ENCODE assay signal across 21 cellular contexts in genomic region chr7:24069751-24070150, GRCh38.
"Had no signal": no experiment of that assay in that cellular context is flagged by ENCODE, and none has a peak within 500 bp of the region (broad histone marks: within the 10 kb centered on the region; RNA-seq: fewer than 3 reads in every experiment).

No MANE protein-coding gene starts in this region.

- H3K9me3 ChIP-seq: gastrocnemius medialis, mucosa of descending colon, right lobe of liver, thoracic aorta, transverse colon, upper lobe of right lung, uterus had no signal

- H3K27me3 ChIP-seq: gastrocnemius medialis, neural progenitor cell, right lobe of liver, transverse colon, upper lobe of right lung, uterus had no signal

- H3K4me1 ChIP-seq: gastrocnemius medialis, neural progenitor cell, parathyroid adenoma, right lobe of liver, upper lobe of right lung, uterus had no signal

- H3K4me3 ChIP-seq: gastrocnemius medialis, lung, mucosa of descending colon, neural progenitor cell, right lobe of liver, thoracic aorta, transverse colon, upper lobe of right lung, uterus had no signal

- DNase-seq: effector CD8-positive, alpha-beta T cell; endodermal cell; foreskin fibroblast; gastrocnemius medialis; head of caudate nucleus; kidney; mucosa of descending colon; naive B cell; right lobe of liver; small intestine; stimulated activated CD4-positive, alpha-beta T cell treated with anti-CD3 and anti-CD28 coated beads, Interleukin-15, amount 100 ng/mL, for 24 hours; stimulated activated CD4-positive, alpha-beta T cell treated with anti-CD3 and anti-CD28 coated beads, Interleukin-2, amount 100 ng/mL, for 48 hours; stimulated activated naive B cell treated with anti-CD40 and anti-IgM and Interleukin-4, amounts not matched to agents 10 μg/mL and 1 μg/mL and 100 μg/mL, for 72 hours; transverse colon; upper lobe of right lung; uterus had no signal

- H3K27ac ChIP-seq: epithelial cell of prostate, gastrocnemius medialis, neural progenitor cell, parathyroid adenoma, right lobe of liver, thoracic aorta, transverse colon, upper lobe of right lung, uterus had no signal

- H3K36me3 ChIP-seq: gastrocnemius medialis, neural progenitor cell, right lobe of liver, thoracic aorta, transverse colon, upper lobe of right lung, uterus had no signal
